Comparison of ENCODE assay signal across 10 cellular contexts in the genomic region with DNA sequence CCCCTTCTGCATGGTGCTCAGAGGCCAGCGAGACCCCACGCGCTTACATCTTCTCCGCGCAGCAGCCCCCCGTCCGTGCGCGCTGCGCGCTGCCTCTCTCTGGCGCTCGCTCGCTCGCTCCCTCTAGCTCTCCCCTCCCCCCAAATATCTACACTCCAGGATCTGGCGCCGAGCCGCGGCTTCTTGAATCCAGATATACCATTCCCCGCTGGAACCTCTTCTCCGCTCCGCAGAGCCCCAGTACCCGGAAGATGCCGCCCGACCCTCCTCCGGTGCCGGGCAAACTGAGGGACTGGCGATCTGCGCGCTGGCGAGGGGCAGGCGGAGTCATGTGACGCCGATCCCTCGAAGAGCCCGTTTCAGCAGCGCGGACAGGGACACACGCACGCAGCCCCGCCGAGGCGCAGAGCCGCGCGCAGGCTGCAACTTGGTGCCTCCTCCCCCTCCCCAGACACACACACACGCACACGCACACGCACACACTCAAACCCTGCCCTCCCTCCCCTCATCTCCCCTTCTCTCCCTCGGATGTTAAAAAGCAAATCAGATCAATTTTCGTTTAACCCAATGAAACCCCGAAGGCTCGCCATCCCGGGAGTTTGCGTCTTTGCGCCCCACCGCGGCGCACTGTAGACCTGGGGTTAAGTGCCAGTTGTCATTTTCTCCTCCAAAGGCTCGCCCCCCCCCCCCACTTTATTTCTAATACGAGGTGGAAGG. TPM values are rescaled to one million over a fixed set of nuclear protein-coding genes. Genes with fewer than 3 reads are reported as not detected.
DNase-seq lines count a peak whose midpoint lies in the region; ATAC-seq, FAIRE-seq and TF ChIP-seq lines count a peak whose summit lies in the region.
"Had no signal": no experiment of that assay in that cellular context is flagged by ENCODE, and none has a peak within 500 bp of the region (broad histone marks: within the 10 kb centered on the region; RNA-seq: fewer than 3 reads in every experiment).

A gene with protein sequence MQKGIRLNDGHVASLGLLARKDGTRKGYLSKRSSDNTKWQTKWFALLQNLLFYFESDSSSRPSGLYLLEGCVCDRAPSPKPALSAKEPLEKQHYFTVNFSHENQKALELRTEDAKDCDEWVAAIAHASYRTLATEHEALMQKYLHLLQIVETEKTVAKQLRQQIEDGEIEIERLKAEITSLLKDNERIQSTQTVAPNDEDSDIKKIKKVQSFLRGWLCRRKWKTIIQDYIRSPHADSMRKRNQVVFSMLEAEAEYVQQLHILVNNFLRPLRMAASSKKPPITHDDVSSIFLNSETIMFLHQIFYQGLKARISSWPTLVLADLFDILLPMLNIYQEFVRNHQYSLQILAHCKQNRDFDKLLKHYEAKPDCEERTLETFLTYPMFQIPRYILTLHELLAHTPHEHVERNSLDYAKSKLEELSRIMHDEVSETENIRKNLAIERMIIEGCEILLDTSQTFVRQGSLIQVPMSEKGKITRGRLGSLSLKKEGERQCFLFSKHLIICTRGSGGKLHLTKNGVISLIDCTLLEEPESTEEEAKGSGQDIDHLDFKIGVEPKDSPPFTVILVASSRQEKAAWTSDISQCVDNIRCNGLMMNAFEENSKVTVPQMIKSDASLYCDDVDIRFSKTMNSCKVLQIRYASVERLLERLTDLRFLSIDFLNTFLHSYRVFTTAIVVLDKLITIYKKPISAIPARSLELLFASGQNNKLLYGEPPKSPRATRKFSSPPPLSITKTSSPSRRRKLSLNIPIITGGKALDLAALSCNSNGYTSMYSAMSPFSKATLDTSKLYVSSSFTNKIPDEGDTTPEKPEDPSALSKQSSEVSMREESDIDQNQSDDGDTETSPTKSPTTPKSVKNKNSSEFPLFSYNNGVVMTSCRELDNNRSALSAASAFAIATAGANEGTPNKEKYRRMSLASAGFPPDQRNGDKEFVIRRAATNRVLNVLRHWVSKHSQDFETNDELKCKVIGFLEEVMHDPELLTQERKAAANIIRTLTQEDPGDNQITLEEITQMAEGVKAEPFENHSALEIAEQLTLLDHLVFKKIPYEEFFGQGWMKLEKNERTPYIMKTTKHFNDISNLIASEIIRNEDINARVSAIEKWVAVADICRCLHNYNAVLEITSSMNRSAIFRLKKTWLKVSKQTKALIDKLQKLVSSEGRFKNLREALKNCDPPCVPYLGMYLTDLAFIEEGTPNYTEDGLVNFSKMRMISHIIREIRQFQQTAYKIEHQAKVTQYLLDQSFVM (N-terminal part only) (minus strand): TSS at position 294 of the 717 bp plus-strand sequence. CDS start 282 bp downstream, at position 12.

- H3K27ac ChIP-seq in cardiac muscle cell (no peak within 1 kb of the TSS), vagina (no peak within 1 kb of the TSS)

- ATAC-seq in left cardiac atrium (no peak), GM19023 (IDR thresholded peaks at IDR 0.05; ENCODE audit: unreplicated experiment) (no peak)

- H3K9me3 ChIP-seq in cardiac muscle cell (ENCODE audit: low read depth): no peaks in the 10 kb centered on the region
- no peaks in the 10 kb centered on the region for H3K9me3 ChIP-seq in vagina

- H3K36me3 Mint-ChIP-seq in mesothelial cell of epicardium: no peaks in the 10 kb centered on the region

- TF ChIP-seq CTCF in cardiac muscle cell (IDR thresholded peaks at IDR 0.05; ENCODE audit: low read depth, low read length) (no peak), choroid plexus epithelial cell (conservative IDR thresholded peaks at IDR 0.05; ENCODE audit: low read depth, low read length) (no peak), mesothelial cell of epicardium (IDR thresholded peaks at IDR 0.05; ENCODE audit: unreplicated experiment) (no peak), vagina (IDR thresholded peaks at IDR 0.05) (no peak)

- no peak within 1 kb of the TSS for H3K27ac Mint-ChIP-seq in mesothelial cell of epicardium

- no peak for FAIRE-seq in RCC 7860 (lab: Jason Lieb, UNC)

- intact Hi-C loops in left cardiac atrium (cut with DNase I): no loop called here
- intact Hi-C loops in vagina (cut with DNase I): no loop called here

- peak within 1 kb of the TSS; percentile 72 for H3K4me3 Mint-ChIP-seq in mesothelial cell of epicardium
- H3K4me3 Mint-ChIP-seq: central memory CD8-positive, alpha-beta T cell had no signal

- H3K4me1 Mint-ChIP-seq in mesothelial cell of epicardium: peaks cover 9% of the 10 kb centered on the region

- no peak for TF ChIP-seq POLR2A in vagina (IDR thresholded peaks at IDR 0.05)

- peaks cover 98% of the 10 kb centered on the region for H3K27me3 Mint-ChIP-seq in mesothelial cell of epicardium (ENCODE audit: low read depth)

- H3K4me1 ChIP-seq in cardiac muscle cell (ENCODE audit: low read depth) (no peaks in the 10 kb centered on the region), vagina (peaks cover 33% of the 10 kb centered on the region)

- H3K27me3 ChIP-seq in cardiac muscle cell (peaks cover 98% of the 10 kb centered on the region), vagina (no peaks in the 10 kb centered on the region)

- DNase-seq in cardiac muscle cell (ENCODE audit: low read depth in 1 of 2, low spot score in 1 of 2): peak; percentile 6 to 28
- no peak for DNase-seq in left cardiac atrium
- peak; percentile 4 for DNase-seq in choroid plexus epithelial cell (ENCODE audit: low read depth)
- peak in 1 of 2 experiments; percentile 42 for DNase-seq in mesothelial cell of epicardium (ENCODE audit: low spot score in 2 of 2, unreplicated experiment in 2 of 2)
- peak in 1 of 2 donors; percentile 34 for DNase-seq in vagina (ENCODE audit: extremely low spot score in 2 of 2)
- no peak for DNase-seq in RCC 7860 (ENCODE audit: low spot score)
- DNase-seq in DMS53 (lab: John Stamatoyannopoulos, UW): no peak
- DNase-seq: DND-41 had no signal

- H3K4me3 ChIP-seq in cardiac muscle cell (peak within 1 kb of the TSS; percentile 20), choroid plexus epithelial cell (ENCODE audit: low read depth, low read length) (no peak within 1 kb of the TSS), vagina (peak within 1 kb of the TSS; percentile 20 to 39)

- H3K36me3 ChIP-seq in cardiac muscle cell (no peaks in the 10 kb centered on the region), vagina (no peaks in the 10 kb centered on the region)

- H3K9me3 Mint-ChIP-seq in mesothelial cell of epicardium: no peaks in the 10 kb centered on the region
- H3K9me3 Mint-ChIP-seq: central memory CD8-positive, alpha-beta T cell had no signal

RNA-seq across cellular contexts. Expression of the gene that starts here (rescaled TPM):
- total RNA-seq in cardiac muscle cell (0.06 TPM in 1 of 2 replicates, not detected in the other), left cardiac atrium (not detected), mesothelial cell of epicardium (0.05 to 0.11 TPM (median 0.07 TPM) in 3 replicates), vagina (not detected)
- not detected in 2 replicates for polyA plus RNA-seq in cardiac muscle cell

Comparison
In these comparisons a context has a peak if more than half of its experiments do, and no peak if none do; other contexts are left out.
1. Peak in DNase-seq and H3K4me3 ChIP-seq in cardiac muscle cell; RNA of the gene not detected or under 1 TPM.